Comparison of ENCODE assay signal across 25 cellular contexts in the genomic region with DNA sequence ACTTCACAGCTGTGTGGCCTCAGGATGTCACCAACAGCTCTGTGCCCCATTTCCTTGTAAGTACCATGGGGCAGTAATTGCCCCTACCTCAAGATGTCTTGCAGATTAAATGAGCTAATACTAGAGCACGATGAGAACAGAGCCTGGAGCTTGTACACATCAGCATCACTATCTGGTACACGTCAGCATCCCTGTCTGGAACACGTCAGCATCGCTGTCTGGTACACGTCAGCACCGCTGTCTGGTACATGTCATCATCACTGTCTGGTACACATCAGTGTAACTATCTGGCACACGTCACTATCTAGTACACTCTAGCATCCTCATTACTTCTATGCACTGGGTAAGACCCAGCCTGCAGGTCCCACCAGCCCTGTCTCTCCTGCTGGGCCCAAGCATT. TPM values are rescaled to one million over a fixed set of nuclear protein-coding genes. Genes with fewer than 3 reads are reported as not detected.
"Had no signal": no experiment of that assay in that cellular context is flagged by ENCODE, and none has a peak within 500 bp of the region (broad histone marks: within the 10 kb centered on the region; RNA-seq: fewer than 3 reads in every experiment).

No MANE protein-coding gene starts in this region.

- H3K4me3 ChIP-seq: body of pancreas, left ventricle myocardium inferior, tibial nerve had no signal

- H3K36me3 ChIP-seq: left ventricle myocardium inferior had no signal

- ATAC-seq: activated naive CD4-positive, alpha-beta T cell treated with anti-CD3 and anti-CD28 coated beads, Interleukin-2, amount 50 U/mL, for 72 hours; body of pancreas; esophagus mucosa had no signal

- FAIRE-seq: urothelium cell line had no signal

- DNase-seq: activated CD4-positive, alpha-beta T cell treated with anti-CD3 and anti-CD28 coated beads for 1 hour; activated CD4-positive, alpha-beta T cell treated with anti-CD3 and anti-CD28 coated beads, Interleukin-2, amount 50 U/mL, for 4 hours; activated gamma-delta T cell treated with Interleukin-2 at 50 U/mL for 16 hours; amniotic stem cell; body of pancreas; effector CD8-positive, alpha-beta T cell; foreskin fibroblast; left ventricle myocardium inferior; mammary epithelial cell; nephron progenitor cell; stimulated activated CD4-positive, alpha-beta T cell treated with anti-CD3 and anti-CD28 coated beads, Interleukin-2, amount 100 ng/mL, for 24 hours; stimulated activated naive CD4-positive, alpha-beta T cell treated with Interleukin-2 at 50 U/mL for 16 hours; substantia nigra had no signal

- H3K27ac ChIP-seq: body of pancreas, left ventricle myocardium inferior, tibial nerve, VCaP had no signal

- H3K9me3 ChIP-seq: body of pancreas, left ventricle myocardium inferior, tibial nerve had no signal

- H3K27me3 ChIP-seq: body of pancreas had no signal

- H3K4me1 ChIP-seq: body of pancreas, left ventricle myocardium inferior, tibial nerve had no signal

RNA-seq across cellular contexts. Expression of a gene that starts 37.2 kb away (rescaled TPM):
- total RNA-seq: activated CD8-positive, alpha-beta memory T cell treated with anti-CD3 and anti-CD28 coated beads for 36 hours; activated naive CD4-positive, alpha-beta T cell treated with anti-CD3 and anti-CD28 coated beads, Interleukin-2, amount 50 U/mL, for 72 hours; activated T-helper 1 cell treated with anti-CD3 and anti-CD28 coated beads, Interleukin-12 subunit alpha, Interleukin-12 subunit beta, Interleukin-2, Interleukin-4 antibody, amounts not matched to agents 30 ng/mL and 10 ng/mL and 1 ng/mL, durations not matched to agents 14 hours and 24 hours and 36 hours; esophagus mucosa; kidney epithelial cell; left ventricle myocardium inferior; mammary epithelial cell; myocyte; osteoblast; progenitor cell of endocrine pancreas; skeletal muscle tissue had no signal
- polyA plus RNA-seq: mammary epithelial cell had no signal

RNA-seq across cellular contexts. Expression of a gene that starts 46.1 kb away (rescaled TPM):
- total RNA-seq: activated CD8-positive, alpha-beta memory T cell treated with anti-CD3 and anti-CD28 coated beads for 36 hours; activated naive CD4-positive, alpha-beta T cell treated with anti-CD3 and anti-CD28 coated beads, Interleukin-2, amount 50 U/mL, for 72 hours; activated T-helper 1 cell treated with anti-CD3 and anti-CD28 coated beads, Interleukin-12 subunit alpha, Interleukin-12 subunit beta, Interleukin-2, Interleukin-4 antibody, amounts not matched to agents 30 ng/mL and 10 ng/mL and 1 ng/mL, durations not matched to agents 14 hours and 24 hours and 36 hours; esophagus mucosa; kidney epithelial cell; left ventricle myocardium inferior; mammary epithelial cell; myocyte; osteoblast; progenitor cell of endocrine pancreas; skeletal muscle tissue had no signal
- polyA plus RNA-seq: mammary epithelial cell had no signal
